Comparison of ENCODE assay signal across 12 cellular contexts in genomic region chr10:112954974-112955735, GRCh38. TPM values are rescaled to one million over a fixed set of nuclear protein-coding genes. Genes with fewer than 3 reads are reported as not detected.
DNase-seq lines count a peak whose midpoint lies in the region; ATAC-seq, FAIRE-seq and TF ChIP-seq lines count a peak whose summit lies in the region.
"Had no signal": no experiment of that assay in that cellular context is flagged by ENCODE, and none has a peak within 500 bp of the region (broad histone marks: within the 10 kb centered on the region; RNA-seq: fewer than 3 reads in every experiment).

No MANE protein-coding gene starts in this region.

- ATAC-seq in HepG2 (no peak), HG03571 (IDR thresholded peaks at IDR 0.05; ENCODE audit: unreplicated experiment) (no peak), HG02610 (IDR thresholded peaks at IDR 0.05; ENCODE audit: unreplicated experiment) (no peak)
- ATAC-seq: T-helper 17 cell had no signal

- H3K27ac ChIP-seq in mammary epithelial cell (ENCODE audit: insufficient read depth, low read depth, low read length) (peak overlapping the region; percentile 60), HepG2 (ENCODE audit: extremely low read length, insufficient read depth, low read length) (peak overlapping the region; percentile 5), stomach (peak overlapping the region; percentile 57 to 96 (median 94))

- intact Hi-C loops in mammary epithelial cell (cut with micrococcal nuclease) = loop anchor here (5.0 kb wide), 5 partner anchors 83 to 373 kb away; no protein-coding TSS in a partner anchor
- intact Hi-C loops in HepG2 (cut with micrococcal nuclease; ENCODE audit: unreplicated experiment) = loop anchor here (5.0 to 10.0 kb wide), 3 partner anchors 110 to 213 kb away; no protein-coding TSS in a partner anchor
- intact Hi-C loops in stomach (cut with DNase I; ENCODE audit: low total_unique reads) = no loop called here

- no TSS peak for BruUV-seq in mammary epithelial cell (replicated peaks; lab: Mats Ljungman, UMichigan)
- no TSS peak for BruUV-seq in HepG2 (replicated peaks; lab: Mats Ljungman, UMichigan)

- TF ChIP-seq CTCF in mammary epithelial cell (conservative IDR thresholded peaks at IDR 0.05 in 1 of 2, IDR thresholded peaks at IDR 0.05 in 1 of 2; ENCODE audit: extremely low read depth in 1 of 2, insufficient read depth in 1 of 2, low read depth in 1 of 2, low read length in 2 of 2) (no peak), HepG2 (CRISPR knock-in tag; IDR thresholded peaks at IDR 0.05) (no peak), stomach (IDR thresholded peaks at IDR 0.05) (no peak)

- peak overlapping the region; percentile 46 for H3K9ac ChIP-seq in mammary epithelial cell (ENCODE audit: insufficient read depth, low read length)
- peak overlapping the region; percentile 39; the same call in 1 of the 2 replicates for H3K9ac ChIP-seq in HepG2 (ENCODE audit: insufficient read depth, low read depth, low read length)

- POLR2A ChIA-PET in HepG2 (lab: Yijun Ruan, JAX) = interaction anchor here (1.1 kb wide), 1 partner anchor 119 kb away, joined by 3 read pairs; no protein-coding TSS in a partner anchor

- CTCF ChIA-PET in mammary epithelial cell (lab: Charles Lee; ENCODE audit: low non-redundant PET) = no interaction called here
- CTCF ChIA-PET in HepG2 (lab: Yijun Ruan, JAX; ENCODE audit: low intra/inter-chr PET ratio, low total read pairs) = no interaction called here

- no peak for TF ChIP-seq EP300 in HepG2 (IDR thresholded peaks at IDR 0.05; ENCODE audit: low read depth in 2 of 2, low read length in 2 of 2)
- TF ChIP-seq EP300 in HepG2 (CRISPR knock-in tag; IDR thresholded peaks at IDR 0.05; ENCODE audit: borderline replicate concordance) = no peak
- TF ChIP-seq EP300 in stomach (IDR thresholded peaks at IDR 0.05) = no peak

- no peak for FAIRE-seq in HepG2 (lab: Jason Lieb, UNC)
- FAIRE-seq: GM12891 had no signal

- H3K9me3 ChIP-seq in mammary epithelial cell (replicated peaks; ENCODE audit: insufficient read depth, low read length) = no peaks in the 10 kb centered on the region
- no peaks in the 10 kb centered on the region for H3K9me3 ChIP-seq in HepG2 (ENCODE audit: low read length)
- H3K9me3 ChIP-seq in stomach = no peaks in the 10 kb centered on the region

- peak overlapping the region; percentile 4 to 85 (median 27) for H3K4me3 ChIP-seq in mammary epithelial cell (replicated peaks in 1 of 3; ENCODE audit: insufficient read depth in 1 of 3, low read depth in 2 of 3, low read length in 3 of 3)
- H3K4me3 ChIP-seq in HepG2 (replicated peaks in 1 of 3; ENCODE audit: insufficient read depth in 1 of 3, low read depth in 2 of 3, low read length in 3 of 3) = peak overlapping the region; percentile 17 to 95 (median 30); a peak in 4 of 6 replicates
- peak overlapping the region; percentile 19 to 72 (median 44) for H3K4me3 ChIP-seq in stomach

- H4K20me1 ChIP-seq in mammary epithelial cell (ENCODE audit: insufficient read depth, low read length) (no peaks in the 10 kb centered on the region), HepG2 (ENCODE audit: insufficient read depth, low read length) (peaks cover 41% of the 10 kb centered on the region)

- TF ChIP-seq POLR2A in HepG2 (IDR thresholded peaks at IDR 0.05; ENCODE audit: insufficient read depth in 1 of 2, low read depth in 2 of 2, low read length in 2 of 2) (no peak), stomach (IDR thresholded peaks at IDR 0.05) (no peak)

- DNase-seq in HT-29 (ENCODE audit: low spot score) (peak; percentile 56), mammary epithelial cell (no peak), HepG2 (ENCODE audit: low spot score) (no peak), stomach (no peak), SK-N-DZ (ENCODE audit: low spot score) (no peak), NCI-H526 treated with DMSO at 0.1 percent for 48 hours (lab: John Stamatoyannopoulos, UW) (no peak)
- DNase-seq: islet precursor cell, NCI-H1105, T-helper 17 cell had no signal

- no peak for TF ChIP-seq RAD21 in HepG2 (CRISPR knock-in tag; IDR thresholded peaks at IDR 0.05)

- dilution Hi-C loops in mammary epithelial cell (cut with HindIII; ENCODE audit: low sequenced_read_pairs) = no loop called here

- H3K4me2 ChIP-seq in mammary epithelial cell (ENCODE audit: insufficient read depth, low read depth, low read length) (peak overlapping the region; percentile 80), HepG2 (ENCODE audit: low read depth, low read length) (peak overlapping the region; percentile 95)

- H3K4me1 ChIP-seq in mammary epithelial cell (ENCODE audit: insufficient read depth, low read length) (peaks cover 54% of the 10 kb centered on the region), HepG2 (ENCODE audit: insufficient read depth, low read length) (peaks cover 63% of the 10 kb centered on the region), stomach (peaks cover 19 to 81% (median 52%) of the 10 kb centered on the region in 4 donors)

- H3K36me3 ChIP-seq in mammary epithelial cell (ENCODE audit: insufficient read depth, low read length) (no peaks in the 10 kb centered on the region), HepG2 (replicated peaks in 1 of 2; ENCODE audit: control insufficient read depth in 1 of 2, insufficient read depth in 2 of 2, low read length in 2 of 2) (peaks cover 5 to 26% of the 10 kb centered on the region in 2 experiments), stomach (peaks cover 0 to 4% (median 0%) of the 10 kb centered on the region in 4 donors)

- WGBS in mammary epithelial cell (ENCODE audit: low coverage, missing lambda C conversion rate) = 25% methylated on average over 8 of the region's 8 CpGs
- 66% methylated on average over 8 of the region's 8 CpGs for WGBS in HepG2 (ENCODE audit: low lambda C conversion rate)
- WGBS in stomach, 5 donors = 20 to 28% (median 22%) methylated on average over 8 of the region's 8 CpGs

- H2AFZ ChIP-seq in mammary epithelial cell (ENCODE audit: low read depth, low read length) = no peak overlapping the region
- H2AFZ ChIP-seq in HepG2 (ENCODE audit: low read length) = no peak overlapping the region

- in situ Hi-C loops in mammary epithelial cell (cut with MboI; ENCODE audit: low sequenced_read_pairs in 2 of 2) = no loop called here
- in situ Hi-C loops in HepG2 (cut with HindIII; ENCODE audit: extremely low pct_ligation_motif_present, low pct_unique_long_range_greater_than_20kb) = loop anchor here (5.0 to 10.0 kb wide), 2 partner anchors 143 to 390 kb away; no protein-coding TSS in a partner anchor

- H3K27me3 ChIP-seq in mammary epithelial cell (ENCODE audit: insufficient read depth, low read length) (no peaks in the 10 kb centered on the region), HepG2 (ENCODE audit: control insufficient read depth in 1 of 2, insufficient read depth in 2 of 2, low read length in 2 of 2) (no peaks in the 10 kb centered on the region; a peak in 1 of 5 replicates), stomach (no peaks in the 10 kb centered on the region)

- H3K79me2 ChIP-seq in mammary epithelial cell (ENCODE audit: insufficient read depth, low read length) (peaks cover 88% of the 10 kb centered on the region), HepG2 (ENCODE audit: insufficient read depth, low read length) (peaks cover 91% of the 10 kb centered on the region)

TF ChIP-seq in HepG2, 621 proteins besides CTCF, POLR2A, EP300 and RAD21:
- TF ChIP-seq BCL3 (CRISPR knock-in tag; IDR thresholded peaks at IDR 0.05) (no peak), ZNF652 (CRISPR knock-in tag; IDR thresholded peaks at IDR 0.05; ENCODE audit: borderline replicate concordance, low read depth) (peak; percentile 87), RBFOX2 (IDR thresholded peaks at IDR 0.05; ENCODE audit: low read depth, low read length) (0 out of 2 replicates have a peak, but pooled peaks have one; percentile 18)
TF ChIP-seq in HepG2: peak in this region for 2.

RNA-seq across cellular contexts. Expression of gene TCF7L2, which starts 5.1 kb away (rescaled TPM):
- 13.8 and 16.5 TPM in 2 replicates for total RNA-seq in HT-29 (2014; rRNA removed; shearing (Covaris generic))
- total RNA-seq in mammary epithelial cell = 10 to 100 TPM in 1 of 2 donors, 1 to 10 TPM in 1; 7.7 to 19.4 TPM
- 3.4 TPM for polyA plus RNA-seq in mammary epithelial cell
- 7.8 TPM for polyA minus RNA-seq in mammary epithelial cell
- total RNA-seq in HepG2 (2016; rRNA removed; fragmentation: Illumina TruSeq; extraction: Trizol) = 3.5 and 3.9 TPM in 2 replicates
- 0.79 and 0.81 TPM in 2 replicates for total RNA-seq in HepG2 (2016; cell fraction: cytosol; rRNA removed; fragmentation: Illumina TruSeq; extraction: Trizol; ENCODE audit: low read depth)
- total RNA-seq in HepG2 (2016; cell fraction: insoluble cytoplasmic fraction; rRNA removed; fragmentation: Illumina TruSeq; extraction: Trizol) = 2.8 and 2.9 TPM in 2 replicates
- total RNA-seq in HepG2 (2016; cell fraction: membrane; rRNA removed; fragmentation: Illumina TruSeq; extraction: Trizol) = 2.6 and 2.9 TPM in 2 replicates
- total RNA-seq in HepG2 (2016; cell fraction: nucleus; rRNA removed; fragmentation: Illumina TruSeq; extraction: Trizol) = 16.4 and 18.5 TPM in 2 replicates
- 13.7 and 14.5 TPM in 2 replicates for polyA plus RNA-seq in HepG2 (2011; rRNA removed)
- 3.7 and 4.1 TPM in 2 replicates for polyA plus RNA-seq in HepG2 (2011; cell fraction: cytosol; rRNA removed)
- polyA plus RNA-seq in HepG2 (2011; cell fraction: nucleus; rRNA removed) = 43.1 and 52.5 TPM in 2 replicates
- polyA plus RNA-seq in HepG2 (2012) = 20.4 and 29.8 TPM in 2 replicates
- 0.61 and 0.64 TPM in 2 replicates for polyA plus RNA-seq in HepG2 (2016; cell fraction: cytosol; fragmentation: Illumina TruSeq; extraction: Trizol; ENCODE audit: low read depth)
- 8.5 and 14.1 TPM in 2 replicates for polyA plus RNA-seq in HepG2 (2016; cell fraction: insoluble cytoplasmic fraction; fragmentation: Illumina TruSeq; extraction: Trizol; ENCODE audit: low read depth)
- 2.6 and 3.5 TPM in 2 replicates for polyA plus RNA-seq in HepG2 (2016; cell fraction: membrane; fragmentation: Illumina TruSeq; extraction: Trizol; ENCODE audit: low read depth)
- polyA plus RNA-seq in HepG2 (2016; cell fraction: nucleus; fragmentation: Illumina TruSeq; extraction: Trizol; ENCODE audit: insufficient read depth, low read depth) = 25.0 and 27.3 TPM in 2 replicates
- 13.5 and 39.4 TPM in 2 replicates for polyA minus RNA-seq in HepG2 (2011; rRNA and poly(A)+ RNA removed; ENCODE audit: low replicate concordance)
- polyA minus RNA-seq in HepG2 (2011; cell fraction: cytosol; rRNA and poly(A)+ RNA removed) = 13.6 and 18.3 TPM in 2 replicates
- polyA minus RNA-seq in HepG2 (2011; cell fraction: nucleus; rRNA and poly(A)+ RNA removed) = 74.9 and 75.2 TPM in 2 replicates
- total RNA-seq in stomach = 100 to 1,000 TPM in 2 of 5 donors, 10 to 100 TPM in 3; 34.1 to 179 (median 89.9) TPM
- 10 to 100 TPM in 1 of 3 donors, 1 to 10 TPM in 2; 6.7 to 11.5 (median 9.2) TPM for polyA plus RNA-seq in stomach
- polyA plus RNA-seq in SK-N-DZ (2014; cell fraction: cytosol; rRNA removed) = 1.2 and 1.3 TPM in 2 replicates
- 1.6 and 5.0 TPM in 2 replicates for polyA plus RNA-seq in SK-N-DZ (2014; cell fraction: nucleus; rRNA removed)

Comparison
In these comparisons a context has a peak if more than half of its experiments do, and no peak if none do; other contexts are left out.
1. H3K27ac ChIP-seq: peak in every context shown above with its lines; median percentile 94 in stomach; 60 in mammary epithelial cell; 5 in HepG2.